In the genomic region with DNA sequence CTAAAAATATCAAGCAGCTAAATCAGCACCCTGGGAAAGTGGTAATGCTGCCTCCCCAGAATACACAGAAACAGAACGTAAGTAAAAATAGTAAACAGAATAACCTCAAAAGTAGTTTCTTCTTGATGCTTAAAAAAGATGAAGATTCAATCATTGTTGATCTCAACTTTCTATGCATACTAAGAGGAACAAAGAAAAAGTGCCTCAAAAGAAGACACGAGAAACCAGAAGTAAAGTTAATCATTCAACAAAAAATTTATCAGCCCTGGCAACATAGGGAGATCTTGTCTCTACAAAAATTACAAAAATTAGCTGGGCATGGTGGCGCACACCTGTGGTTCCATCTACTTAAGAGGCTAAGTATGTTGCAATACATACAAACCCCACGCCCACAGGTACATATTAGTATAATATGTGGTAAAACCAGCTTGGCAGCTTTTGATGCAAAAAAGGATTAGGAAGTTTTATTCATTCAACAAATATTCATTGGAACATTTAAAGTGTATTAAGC, we compare ENCODE assay signal across 10 cellular contexts.
DNase-seq lines count a peak whose midpoint lies in the region; ATAC-seq and TF ChIP-seq lines count a peak whose summit lies in the region.
"Had no signal": no experiment of that assay in that cellular context is flagged by ENCODE, and none has a peak within 500 bp of the region (broad histone marks: within the 10 kb centered on the region; RNA-seq: fewer than 3 reads in every experiment).

No MANE protein-coding gene starts in this region.

- 90 to 94% (median 90%) methylated on average over 4 of the region's 4 CpGs for WGBS in ovary, 3 donors

- H3K9me3 ChIP-seq in ovary = no peaks in the 10 kb centered on the region

- H3K27ac ChIP-seq in ovary = no peak overlapping the region

- no peaks in the 10 kb centered on the region for H3K36me3 ChIP-seq in ovary

- no peak for TF ChIP-seq EP300 in ovary (IDR thresholded peaks at IDR 0.05)

- peaks cover 2% of the 10 kb centered on the region for H3K4me1 ChIP-seq in ovary (ENCODE audit: insufficient read depth)

- no peak for TF ChIP-seq POLR2A in ovary (IDR thresholded peaks at IDR 0.05)

- H3K4me3 ChIP-seq in epithelial cell of esophagus (ENCODE audit: low read length) (no peak overlapping the region), ovary (no peak overlapping the region)

- no peak for TF ChIP-seq CTCF in epithelial cell of esophagus (IDR thresholded peaks at IDR 0.05; ENCODE audit: insufficient read depth, low read depth, low read length, missing control alignments)
- no peak for TF ChIP-seq CTCF in ovary (IDR thresholded peaks at IDR 0.05)

- ATAC-seq in GM18867 (IDR thresholded peaks at IDR 0.05; ENCODE audit: unreplicated experiment) = peak; percentile 84
- peak; percentile 83 for ATAC-seq in GM21576 (IDR thresholded peaks at IDR 0.05; ENCODE audit: unreplicated experiment)
- ATAC-seq in HG03135 (IDR thresholded peaks at IDR 0.05; ENCODE audit: unreplicated experiment) = peak; percentile 86
- ATAC-seq: naive thymus-derived CD4-positive, alpha-beta T cell; Panc1 had no signal

- intact Hi-C loops in ovary (cut with DNase I) = no loop called here

- DNase-seq in epithelial cell of esophagus (ENCODE audit: low read depth) (peak; percentile 90), ovary (no peak), KG1 (lab: John Stamatoyannopoulos, UW) (no peak), SHP77 treated with DMSO at 0.1 percent for 48 hours (lab: John Stamatoyannopoulos, UW) (no peak)
- no peak for DNase-seq in NK-92 treated with Interleukin-12 subunit alpha and Interleukin-12 subunit beta, amount 100 ng/mL, for 24 hours (lab: John Stamatoyannopoulos, UW)
- DNase-seq: naive thymus-derived CD4-positive, alpha-beta T cell had no signal

- H3K27me3 ChIP-seq in ovary = no peaks in the 10 kb centered on the region
